ENCODE assay signal across 24 cellular contexts in genomic region chr16:12185563-12185962, GRCh38.
"Had no signal": no experiment of that assay in that cellular context is flagged by ENCODE, and none has a peak within 500 bp of the region (broad histone marks: within the 10 kb centered on the region; RNA-seq: fewer than 3 reads in every experiment).

No MANE protein-coding gene starts in this region.

- FAIRE-seq: bronchial epithelial cell had no signal

- H3K4me3 ChIP-seq: ascending aorta, body of pancreas, MG63, Peyer's patch had no signal

- H3K27ac ChIP-seq: ascending aorta, body of pancreas, KMS-11, Peyer's patch had no signal

- H3K4me2 ChIP-seq: KMS-11 had no signal

- ATAC-seq: activated CD8-positive, alpha-beta memory T cell treated with anti-CD3 and anti-CD28 coated beads, Interleukin-2, amount 10 ng/mL, durations not matched to agents 7 days and 5 days; body of pancreas; T-helper 17 cell had no signal

- H3K36me3 ChIP-seq: ascending aorta, MG63, Peyer's patch had no signal

- H3K27me3 ChIP-seq: ascending aorta, body of pancreas, MG63, Peyer's patch had no signal

- DNase-seq: activated B cell treated with CpG ODN at 0.5 μM for 24 hours; activated CD4-positive, alpha-beta T cell treated with anti-CD3 and anti-CD28 coated beads for 1 hour; activated CD4-positive, alpha-beta T cell treated with anti-CD3 and anti-CD28 coated beads, Interleukin-2, amount 10 ng/mL, durations not matched to agents 24 days and 14 days; activated CD4-positive, alpha-beta T cell treated with anti-CD3 and anti-CD28 coated beads, Interleukin-2, amount 50 U/mL, for 48 hours; activated CD8-positive, alpha-beta memory T cell treated with anti-CD3 and anti-CD28 coated beads, Interleukin-2, amount 10 ng/mL, durations not matched to agents 7 days and 5 days; activated effector memory CD4-positive, alpha-beta T cell treated with Interleukin-2 at 50 U/mL for 16 hours; activated naive CD4-positive, alpha-beta T cell; activated T-cell treated with anti-CD3 and anti-CD28 coated beads, Interleukin-2, amount 50 U/mL, for 24 hours; body of pancreas; MG63; MV-4-11; NCI-H1092 treated with DMSO at 0.1 percent for 48 hours; NCI-H1417 treated with DMSO at 0.1 percent for 48 hours; NCI-H1694; NCI-H2029 treated with DMSO at 0.1 percent for 48 hours; NCI-H446; NCI-H524; Peyer's patch; SHP77 treated with DMSO at 0.1 percent for 48 hours; T-helper 17 cell; T-helper 9 cell had no signal

- H3K9me3 ChIP-seq: ascending aorta, body of pancreas, MG63, Peyer's patch had no signal

- H3K9ac ChIP-seq: KMS-11 had no signal
